Comparison of ENCODE assay signal across 1 cellular context in the genomic region with DNA sequence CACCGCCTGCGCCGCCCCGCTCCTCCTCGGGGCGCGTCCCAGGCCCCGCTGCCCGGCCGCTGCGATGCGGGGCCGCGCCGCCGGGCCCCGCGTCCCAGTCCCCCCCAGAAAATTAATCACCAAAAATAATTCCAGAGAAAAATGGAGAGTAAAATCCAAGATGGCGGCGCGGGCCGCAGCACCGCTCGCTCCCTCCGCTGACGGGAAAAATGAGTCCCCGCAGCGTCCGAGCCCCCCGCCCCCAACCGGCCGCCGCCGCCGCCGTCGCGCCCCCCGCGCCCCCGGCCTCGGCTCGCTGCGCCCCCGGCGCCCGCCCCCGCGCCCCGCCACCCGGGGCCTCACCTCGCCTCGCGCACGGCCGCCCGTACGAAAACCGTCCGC.
TF ChIP-seq lines count a peak whose summit lies in the region.

Gene KMT5B (minus strand): TSS at position 162 of the 381 bp plus-strand sequence. CDS start 23,220 bp downstream, outside the sequence.

TF ChIP-seq in H1, 55 proteins besides CTCF, POLR2A, EP300 and RAD21:
- peak; percentile 34 for TF ChIP-seq MAX (IDR thresholded peaks at IDR 0.05)
- TF ChIP-seq TBP (IDR thresholded peaks at IDR 0.05; ENCODE audit: low read depth, low read length) = 0 out of 2 replicates have a peak, but pooled peaks have one; percentile 41
- TF ChIP-seq EZH2 (IDR thresholded peaks at IDR 0.05; ENCODE audit: low read depth, low read length, severe bottlenecking) = no peak
- peak; percentile 86 for TF ChIP-seq CHD2 (IDR thresholded peaks at IDR 0.05; ENCODE audit: low read length)
- TF ChIP-seq CTBP2 (IDR thresholded peaks at IDR 0.05; ENCODE audit: borderline replicate concordance, insufficient read depth, insufficient read length, low read length) = no peak
- no peak for TF ChIP-seq ATF3 (IDR thresholded peaks at IDR 0.05; ENCODE audit: insufficient read depth, low read depth, low read length)
- TF ChIP-seq FOSL1 (IDR thresholded peaks at IDR 0.05; ENCODE audit: insufficient read depth, low read depth, low read length) = 0 out of 2 replicates have a peak, but pooled peaks have one; percentile 12
- peak; percentile 49 for TF ChIP-seq TAF7 (optimal IDR thresholded peaks at IDR 0.05; ENCODE audit: borderline replicate concordance, low read depth, low read length)
- peak; percentile 97 for TF ChIP-seq YY1 (IDR thresholded peaks at IDR 0.05; ENCODE audit: low read depth, low read length)
- TF ChIP-seq SRF (IDR thresholded peaks at IDR 0.05; ENCODE audit: low read depth, low read length) = no peak
- TF ChIP-seq CHD1 (IDR thresholded peaks at IDR 0.05; ENCODE audit: low read depth, low read length) = no peak
- TF ChIP-seq TAF1 (IDR thresholded peaks at IDR 0.05; ENCODE audit: low read depth, low read length) = peak; percentile 73; the same call in 1 of the 2 replicates
- TF ChIP-seq CREB1 (IDR thresholded peaks at IDR 0.05) = no peak; the same call in 1 of the 2 replicates
